Comparison of ENCODE assay signal across 20 cellular contexts in genomic region chr3:63726656-63727055, GRCh38.
DNase-seq lines count a peak whose midpoint lies in the region; ATAC-seq and TF ChIP-seq lines count a peak whose summit lies in the region.
"Had no signal": no experiment of that assay in that cellular context is flagged by ENCODE, and none has a peak within 500 bp of the region (broad histone marks: within the 10 kb centered on the region; RNA-seq: fewer than 3 reads in every experiment).

No MANE protein-coding gene starts in this region.

- DNase-seq in AG10803 (ENCODE audit: low read depth) (peak; percentile 12), NCI-H226 (peak; percentile 62), brain microvascular endothelial cell (peak; percentile 1), iris pigment epithelial cell (ENCODE audit: low read depth) (peak; percentile 65), HuH-7 (ENCODE audit: low spot score) (no peak), posterior vena cava (ENCODE audit: low spot score) (no peak)
- DNase-seq: 8988T; BE2C; C1 segment of cervical spinal cord; CD4-positive, CD25-positive, alpha-beta regulatory T cell; CD8-positive, alpha-beta memory T cell; COR-L47; DMS 273 treated with DMSO at 0.1 percent for 48 hours; DMS53; DND-41; HCEC 1CT had no signal

- TF ChIP-seq CTCF in AG10803 (conservative IDR thresholded peaks at IDR 0.05; ENCODE audit: low read length) (no peak), brain microvascular endothelial cell (IDR thresholded peaks at IDR 0.05; ENCODE audit: low read depth, low read length, missing control alignments) (no peak)

- intact Hi-C loops in posterior vena cava (cut with DNase I) = no loop called here

- ATAC-seq in HG02623 (IDR thresholded peaks at IDR 0.05; ENCODE audit: unreplicated experiment) (no peak), GM21390 (IDR thresholded peaks at IDR 0.05; ENCODE audit: unreplicated experiment) (no peak)
- ATAC-seq: GM12878, HepG2 had no signal

- no peaks in the 10 kb centered on the region for H3K36me3 ChIP-seq in brain microvascular endothelial cell (replicated peaks)
- H3K36me3 ChIP-seq: BE2C had no signal

- in situ Hi-C loops in brain microvascular endothelial cell (cut with HindIII; ENCODE audit: low pct_ligation_motif_present, low sequenced_read_pairs) = no loop called here

- H3K4me3 ChIP-seq in AG10803 (ENCODE audit: low read length) = no peak overlapping the region
- no peak overlapping the region for H3K4me3 ChIP-seq in brain microvascular endothelial cell (ENCODE audit: low read depth, low read length)
- H3K4me3 ChIP-seq: GM12878 had no signal

- H3K27ac ChIP-seq in brain microvascular endothelial cell = no peak overlapping the region

- H3K27me3 ChIP-seq in brain microvascular endothelial cell (replicated peaks) = no peaks in the 10 kb centered on the region
- H3K27me3 ChIP-seq: BE2C had no signal

Comparison
In these comparisons a context has a peak if more than half of its experiments do, and no peak if none do; other contexts are left out.
1. DNase-seq: peak in AG10803 (single experiment), NCI-H226 (single experiment), brain microvascular endothelial cell (single experiment) and iris pigment epithelial cell (single experiment); none in HuH-7 (single experiment) and posterior vena cava (single experiment).